In the genomic region with DNA sequence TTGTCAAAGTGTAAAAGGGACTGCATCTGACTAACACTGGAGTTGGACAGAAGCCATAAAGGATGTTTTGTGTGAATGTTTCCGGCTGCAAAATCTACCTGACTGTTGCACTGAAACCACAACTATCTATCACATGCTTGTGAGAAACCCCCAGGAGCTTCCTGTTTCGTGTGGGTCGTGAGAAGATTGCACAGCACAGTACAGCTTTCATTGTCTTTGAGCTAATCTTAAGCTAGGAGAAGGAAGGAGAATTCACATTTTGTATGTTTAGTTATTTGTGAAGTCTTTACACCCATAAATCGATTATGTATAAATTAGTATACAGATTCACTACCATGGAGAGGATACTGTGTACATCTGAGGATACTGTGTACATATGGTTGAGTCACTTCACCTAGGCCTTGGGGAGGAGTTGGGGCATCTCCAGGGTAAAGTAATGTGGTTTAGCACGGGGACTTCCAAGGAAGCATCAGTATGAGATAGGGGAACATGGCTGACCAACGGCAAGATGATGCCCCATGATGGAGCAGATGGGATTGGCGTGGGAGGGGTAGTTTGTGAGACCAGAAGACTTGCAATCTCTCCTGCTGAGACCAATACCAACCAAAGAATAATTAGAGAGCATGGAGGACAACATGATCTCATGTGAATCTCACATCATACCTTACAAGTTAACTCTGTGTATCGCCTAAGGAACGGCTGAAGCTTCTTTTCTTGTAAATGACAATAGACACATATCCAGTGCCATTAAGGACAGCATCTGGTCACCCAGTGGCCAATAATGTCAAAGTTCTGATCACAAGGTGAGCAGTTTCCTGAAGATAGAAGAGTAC, we compare ENCODE assay signal across 8 cellular contexts. TPM values are rescaled to one million over a fixed set of nuclear protein-coding genes. Genes with fewer than 3 reads are reported as not detected.
DNase-seq lines count a peak whose midpoint lies in the region; ATAC-seq and TF ChIP-seq lines count a peak whose summit lies in the region.

No MANE protein-coding gene starts in this region.

- no peak overlapping the region for H3K4me3 ChIP-seq in brain microvascular endothelial cell (ENCODE audit: low read depth, low read length)

- H3K4me1 Mint-ChIP-seq in activated CD4-positive, alpha-beta T cell treated with anti-CD3 and anti-CD28 coated beads for 36 hours = peaks cover 88% of the 10 kb centered on the region

- H3K27ac Mint-ChIP-seq in activated CD4-positive, alpha-beta T cell treated with anti-CD3 and anti-CD28 coated beads for 36 hours = peak overlapping the region; percentile 92

- H3K4me3 Mint-ChIP-seq in activated CD4-positive, alpha-beta T cell treated with anti-CD3 and anti-CD28 coated beads for 36 hours = peak overlapping the region; percentile 69

- H3K9me3 Mint-ChIP-seq in activated CD4-positive, alpha-beta T cell treated with anti-CD3 and anti-CD28 coated beads for 36 hours (ENCODE audit: low read depth) = no peaks in the 10 kb centered on the region

- CTCF ChIA-PET in activated CD4-positive, alpha-beta T cell treated with anti-CD3 and anti-CD28 coated beads for 36 hours (lab: Charles Lee) = interaction anchor here (0.8 to 3.6 kb wide), 10 partner anchors 9 to 401 kb away, joined by 3 to 18 read pairs (median 4); a partner anchor contains a TSS

- peaks cover 1% of the 10 kb centered on the region for H3K36me3 Mint-ChIP-seq in activated CD4-positive, alpha-beta T cell treated with anti-CD3 and anti-CD28 coated beads for 36 hours (ENCODE audit: low read depth)

- peak; percentile 66 for ATAC-seq in activated CD4-positive, alpha-beta T cell treated with anti-CD3 and anti-CD28 coated beads for 36 hours
- peak; percentile 76 for ATAC-seq in HG03135 (IDR thresholded peaks at IDR 0.05; ENCODE audit: unreplicated experiment)
- ATAC-seq in SK-N-SH treated with all-trans-retinoic acid at 6 μM for 48 hours = peak; percentile 23

- POLR2A ChIA-PET in activated CD4-positive, alpha-beta T cell treated with anti-CD3 and anti-CD28 coated beads for 36 hours (lab: Charles Lee) = interaction anchor here (0.9 to 2.8 kb wide), 11 partner anchors 11 to 140 kb away, joined by 3 to 19 read pairs (median 3); no protein-coding TSS in a partner anchor

- no peaks in the 10 kb centered on the region for H3K36me3 ChIP-seq in brain microvascular endothelial cell (replicated peaks)

- peak; percentile 69 for DNase-seq in activated CD4-positive, alpha-beta T cell treated with anti-CD3 and anti-CD28 coated beads for 36 hours
- DNase-seq in activated CD4-positive, alpha-beta T cell treated with anti-CD3 and anti-CD28 coated beads for 1 hour = no peak
- DNase-seq in brain microvascular endothelial cell (peak; percentile 60), DMS114 treated with DMSO at 0.1 percent for 48 hours (lab: John Stamatoyannopoulos, UW; ENCODE audit: unreplicated experiment) (no peak), NCI-H345 treated with DMSO at 0.1 percent for 48 hours (lab: John Stamatoyannopoulos, UW; ENCODE audit: unreplicated experiment) (no peak)
- DNase-seq in stimulated activated CD4-positive, alpha-beta T cell treated with anti-CD3 and anti-CD28 coated beads, Interleukin-2, amount 100 ng/mL, for 4 hours (ENCODE audit: low read depth) = peak; percentile 45

- no peak for TF ChIP-seq CTCF in brain microvascular endothelial cell (IDR thresholded peaks at IDR 0.05; ENCODE audit: low read depth, low read length, missing control alignments)

- H3K27ac ChIP-seq in brain microvascular endothelial cell = peak overlapping the region; percentile 41

- in situ Hi-C loops in brain microvascular endothelial cell (cut with HindIII; ENCODE audit: low pct_ligation_motif_present, low sequenced_read_pairs) = no loop called here

- no peaks in the 10 kb centered on the region for H3K27me3 ChIP-seq in brain microvascular endothelial cell (replicated peaks)

- intact Hi-C loops in activated CD4-positive, alpha-beta T cell treated with anti-CD3 and anti-CD28 coated beads for 36 hours (cut with DNase I, micrococcal nuclease) = loop anchor here (1.0 to 2.0 kb wide), 5 partner anchors 11 to 88 kb away; no protein-coding TSS in a partner anchor

- no peaks in the 10 kb centered on the region for H3K27me3 Mint-ChIP-seq in activated CD4-positive, alpha-beta T cell treated with anti-CD3 and anti-CD28 coated beads for 36 hours

TF ChIP-seq in SK-N-SH treated with all-trans-retinoic acid at 6 μM for 48 hours, 23 proteins besides CTCF, POLR2A, EP300 and RAD21:
- TF ChIP-seq TOX (CRISPR knock-in tag; IDR thresholded peaks at IDR 0.05; ENCODE audit: borderline replicate concordance) = no peak
- no peak for TF ChIP-seq OSR1 (CRISPR knock-in tag; IDR thresholded peaks at IDR 0.05)
- no peak for TF ChIP-seq PPARA (CRISPR knock-in tag; IDR thresholded peaks at IDR 0.05; ENCODE audit: borderline replicate concordance)
- TF ChIP-seq ZNF70 (CRISPR knock-in tag; IDR thresholded peaks at IDR 0.05) = no peak
- TF ChIP-seq ZC3H10 (CRISPR knock-in tag; IDR thresholded peaks at IDR 0.05) = no peak
- no peak for TF ChIP-seq ZFP30 (CRISPR knock-in tag; IDR thresholded peaks at IDR 0.05)
TF ChIP-seq in SK-N-SH treated with all-trans-retinoic acid at 6 μM for 48 hours: peak in this region for 0.

RNA-seq across cellular contexts. Expression of a gene that starts 43.1 kb away (rescaled TPM):
- not detected for total RNA-seq in activated CD4-positive, alpha-beta T cell treated with anti-CD3 and anti-CD28 coated beads for 36 hours

Comparison
In these comparisons a context has a peak if more than half of its experiments do, and no peak if none do; other contexts are left out.
1. DNase-seq: peak in activated CD4-positive, alpha-beta T cell treated with anti-CD3 and anti-CD28 coated beads for 36 hours (single experiment), brain microvascular endothelial cell (single experiment) and stimulated activated CD4-positive, alpha-beta T cell treated with anti-CD3 and anti-CD28 coated beads, Interleukin-2, amount 100 ng/mL, for 4 hours (single experiment); none in activated CD4-positive, alpha-beta T cell treated with anti-CD3 and anti-CD28 coated beads for 1 hour (single experiment), DMS114 treated with DMSO at 0.1 percent for 48 hours (single experiment) and NCI-H345 treated with DMSO at 0.1 percent for 48 hours (single experiment).
2. ATAC-seq: peak in every context shown above with its lines; median percentile 76 in HG03135; 66 in activated CD4-positive, alpha-beta T cell treated with anti-CD3 and anti-CD28 coated beads for 36 hours; 23 in SK-N-SH treated with all-trans-retinoic acid at 6 μM for 48 hours.